In the genomic region with DNA sequence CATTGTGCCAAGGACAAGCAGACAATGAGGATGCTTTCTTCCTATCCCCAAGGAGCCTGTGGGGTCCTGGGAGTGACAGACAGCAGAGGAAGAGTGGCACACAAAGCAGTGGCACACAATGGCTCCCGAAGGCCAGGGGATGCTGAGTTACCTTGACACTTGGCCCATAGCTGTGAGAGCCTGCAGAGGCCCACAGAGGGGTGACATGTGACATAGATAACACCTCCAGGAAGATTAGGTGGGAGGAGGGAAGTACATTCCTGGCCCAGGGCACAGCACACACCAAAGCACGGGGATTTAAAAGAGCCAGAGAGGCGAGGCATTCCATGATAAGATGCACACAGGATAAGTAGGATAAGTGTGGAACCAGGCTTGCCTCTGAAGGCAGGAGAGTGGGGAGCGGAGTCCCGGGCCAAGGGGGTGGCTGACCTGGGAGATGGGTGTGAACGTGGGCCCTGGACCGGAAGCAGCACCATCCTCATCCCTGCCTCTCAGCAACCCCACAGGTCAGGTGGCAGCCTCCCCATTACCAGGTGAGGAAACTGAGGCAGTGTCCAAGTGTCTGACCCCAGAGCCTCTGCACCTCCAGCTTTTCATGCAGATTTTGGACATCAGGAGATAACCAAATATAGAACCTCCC, we compare ENCODE assay signal across 19 cellular contexts. TPM values are rescaled to one million over a fixed set of nuclear protein-coding genes. Genes with fewer than 3 reads are reported as not detected.
"Had no signal": no experiment of that assay in that cellular context is flagged by ENCODE, and none has a peak within 500 bp of the region (broad histone marks: within the 10 kb centered on the region; RNA-seq: fewer than 3 reads in every experiment).

No MANE protein-coding gene starts in this region.

- H3K27me3 ChIP-seq: adrenal gland, tibial nerve had no signal

- H3K36me3 ChIP-seq: adrenal gland, tibial nerve had no signal

- H3K4me3 ChIP-seq: adrenal gland, tibial nerve had no signal

- ATAC-seq: activated CD8-positive, alpha-beta T cell treated with anti-CD3 and anti-CD28 coated beads, Interleukin-2, amount 10 ng/mL, durations not matched to agents 7 days and 5 days had no signal

- DNase-seq: activated CD4-positive, alpha-beta T cell treated with anti-CD3 and anti-CD28 coated beads, Interleukin-2, amount 10 ng/mL, durations not matched to agents 24 days and 14 days; activated CD4-positive, CD25-positive, alpha-beta regulatory T cell; activated CD8-positive, alpha-beta memory T cell treated with anti-CD3 and anti-CD28 coated beads, Interleukin-2, amount 50 U/mL, for 4 hours; activated CD8-positive, alpha-beta T cell treated with anti-CD3 and anti-CD28 coated beads, Interleukin-2, amount 10 ng/mL, durations not matched to agents 7 days and 5 days; activated effector memory CD4-positive, alpha-beta T cell treated with anti-CD3 and anti-CD28 coated beads, Interleukin-2, amount 50 U/mL, for 16 hours; activated T-cell treated with anti-CD3 and anti-CD28 coated beads, Interleukin-2, amount 50 U/mL, for 48 hours; cortex of kidney; effector CD8-positive, alpha-beta T cell; foreskin fibroblast; naive B cell; posterior cingulate gyrus; small intestine; stimulated activated CD4-positive, alpha-beta T cell treated with anti-CD3 and anti-CD28 coated beads, Interleukin-4, amount 100 ng/mL, for 4 hours; stimulated activated CD8-positive, alpha-beta memory T cell treated with anti-CD3 and anti-CD28 coated beads, Interleukin-4, amount 100 ng/mL, for 48 hours; stimulated activated naive CD4-positive, alpha-beta T cell treated with Interleukin-2 at 50 U/mL for 16 hours; substantia nigra had no signal

- H3K4me1 ChIP-seq: adrenal gland had no signal

- H3K27ac ChIP-seq: adrenal gland, tibial nerve had no signal

RNA-seq across cellular contexts. Expression of gene UPB1, which starts 6.4 kb away (rescaled TPM):
- total RNA-seq: lung microvascular endothelial cell had no signal
